8 cellular contexts compared by ENCODE assay signal in genomic region chr11:33329705-33330329, GRCh38. TPM values are rescaled to one million over a fixed set of nuclear protein-coding genes. Genes with fewer than 3 reads are reported as not detected.
DNase-seq lines count a peak whose midpoint lies in the region; ATAC-seq and TF ChIP-seq lines count a peak whose summit lies in the region.

No MANE protein-coding gene starts in this region.

- TF ChIP-seq EP300 in ovary (IDR thresholded peaks at IDR 0.05): no peak

- WGBS in ovary, 3 donors: 35 to 44% (median 36%) methylated on average over 4 of the region's 4 CpGs

- no peaks in the 10 kb centered on the region for H3K36me3 ChIP-seq in ovary

- peaks cover 6% of the 10 kb centered on the region for H3K4me1 ChIP-seq in ovary (ENCODE audit: insufficient read depth)

- intact Hi-C loops in ovary (cut with DNase I): loop anchor here (5.0 to 10.0 kb wide), 2 partner anchors 73 to 165 kb away; partner anchors contain the start of genes CSTF3 (in 4 of the 4) and HIPK3 (in 1 of the 4)

- no peak overlapping the region for H3K4me3 ChIP-seq in foreskin fibroblast (ENCODE audit: low read depth in 1 of 2, low read length in 2 of 2)
- no peak overlapping the region for H3K4me3 ChIP-seq in ovary

- no peak overlapping the region for H3K27ac ChIP-seq in ovary

- no peak for TF ChIP-seq POLR2A in ovary (IDR thresholded peaks at IDR 0.05)

- TF ChIP-seq CTCF in foreskin fibroblast (IDR thresholded peaks at IDR 0.05; ENCODE audit: low read depth, low read length) (peak; percentile 58), ovary (IDR thresholded peaks at IDR 0.05) (peak in 2 of 3 donors; percentile 26 to 57)

- no peaks in the 10 kb centered on the region for H3K27me3 ChIP-seq in ovary

- ATAC-seq in HG03108 (IDR thresholded peaks at IDR 0.05; ENCODE audit: unreplicated experiment) (peak; percentile 67), GM19463 (IDR thresholded peaks at IDR 0.05; ENCODE audit: unreplicated experiment) (no peak)

- no peaks in the 10 kb centered on the region for H3K9me3 ChIP-seq in ovary

- DNase-seq in activated T-cell treated with anti-CD3 and anti-CD28 coated beads for 1 hour (ENCODE audit: low read depth): peak; percentile 12
- no peak for DNase-seq in activated T-cell treated with anti-CD3 and anti-CD28 coated beads, Interleukin-2, amount 50 U/mL, for 1 hour
- DNase-seq in NCI-H748 treated with DMSO at 0.1 percent for 48 hours (lab: John Stamatoyannopoulos, UW): peak; percentile 49
- DNase-seq in activated T-cell treated with anti-CD3 and anti-CD28 coated beads for 4 hours: peak; percentile 5
- DNase-seq in foreskin fibroblast: peak; percentile 54 to 79
- DNase-seq in ovary: peak in 1 of 5 donors; percentile 45

RNA-seq across cellular contexts. Expression of gene KIAA1549L, which starts 46.1 kb away (rescaled TPM):
- total RNA-seq in ovary: under 1 TPM in 6 of 7 donors, not detected in 1; under 0.01 to 0.97 (median 0.16) TPM
- under 1 TPM; 0.16 to 0.53 TPM for polyA plus RNA-seq in ovary
